ENCODE assay signal across 8 cellular contexts in genomic region chr6:131063028-131063763, GRCh38. TPM values are rescaled to one million over a fixed set of nuclear protein-coding genes. Genes with fewer than 3 reads are reported as not detected.
DNase-seq lines count a peak whose midpoint lies in the region; ATAC-seq and TF ChIP-seq lines count a peak whose summit lies in the region.

EPB41L2 (minus strand) TSS chr6:131063245; CDS start chr6:130956485, 106,760 bp downstream.

- POLR2A ChIA-PET in T-cell (lab: Charles Lee) = no interaction called here

- no peaks in the 10 kb centered on the region for H3K27me3 Mint-ChIP-seq in T-cell

- peak; percentile 67 for ATAC-seq in GM21619 (IDR thresholded peaks at IDR 0.05; ENCODE audit: unreplicated experiment)
- ATAC-seq in T-cell (replicated peaks in 1 of 4) = peak; percentile 80 to 89 (median 85)
- ATAC-seq in heart left ventricle = peak; percentile 71 to 98 (median 94)
- ATAC-seq in upper lobe of left lung (ENCODE audit: low FRiP score in 2 of 2) = peak; percentile 93 to 98

- H3K4me1 ChIP-seq in DOHH2 (ENCODE audit: control insufficient read depth, low read length) = peaks cover 31% of the 10 kb centered on the region
- H3K4me1 ChIP-seq in heart left ventricle = peaks cover 0 to 31% (median 11%) of the 10 kb centered on the region in 12 donors
- H3K4me1 ChIP-seq in upper lobe of left lung = peaks cover 5 to 22% (median 10%) of the 10 kb centered on the region in 4 donors

- in situ Hi-C loops in KBM-7 (cut with MboI; ENCODE audit: low pct_unique_long_range_greater_than_20kb, low sequenced_read_pairs) = no loop called here

- WGBS in adipose tissue, 3 donors = 0 to 1% (median 1%) methylated on average over 53 to 61 of the region's 61 CpGs
- 0 to 2% (median 1%) methylated on average over 13 to 61 of the region's 61 CpGs for WGBS in heart left ventricle, 4 donors
- 0 to 3% methylated on average over 7 to 9 of the region's 61 CpGs for WGBS in upper lobe of left lung, 2 donors

- peak; percentile 81 for DNase-seq in KBM-7
- peak; percentile 48 to 82 (median 72) for DNase-seq in T-cell
- DNase-seq in heart left ventricle = peak; percentile 89 to 93 (median 89)
- peak; percentile 95 for DNase-seq in posterior vena cava (ENCODE audit: low spot score)
- DNase-seq in upper lobe of left lung = peak; percentile 85 to 99

- H3K36me3 Mint-ChIP-seq in T-cell = no peaks in the 10 kb centered on the region

- H3K4me2 ChIP-seq in DOHH2 (ENCODE audit: low read length) = peak within 1 kb of the TSS; percentile 69

- no peaks in the 10 kb centered on the region for H3K9me3 Mint-ChIP-seq in T-cell

- peaks cover 48% of the 10 kb centered on the region for H3K79me2 ChIP-seq in DOHH2 (ENCODE audit: control insufficient read depth, low read length)

- H3K27me3 ChIP-seq in DOHH2 (ENCODE audit: control insufficient read depth, low read length) (no peaks in the 10 kb centered on the region), heart left ventricle (no peaks in the 10 kb centered on the region), upper lobe of left lung (no peaks in the 10 kb centered on the region)

- peaks cover 11% of the 10 kb centered on the region for H3F3A ChIP-seq in DOHH2 (ENCODE audit: control insufficient read depth, insufficient read depth)

- CTCF ChIA-PET in T-cell (lab: Charles Lee) = interaction anchor here (0.6 to 0.7 kb wide), 2 partner anchors 51 to 137 kb away, joined by 3 read pairs; no protein-coding TSS in a partner anchor

- H3K4me1 Mint-ChIP-seq in T-cell = peaks cover 21 to 28% (median 25%) of the 10 kb centered on the region in 3 donors

- H4K20me1 ChIP-seq in DOHH2 (ENCODE audit: control insufficient read depth, insufficient read depth, low read depth, low read length) = peaks cover 4% of the 10 kb centered on the region; the same call in 1 of the 2 replicates

- no peak for TF ChIP-seq EP300 in upper lobe of left lung (IDR thresholded peaks at IDR 0.05)

- no peaks in the 10 kb centered on the region for H3K9me3 ChIP-seq in DOHH2 (ENCODE audit: control insufficient read depth, insufficient read depth, low read length)
- no peaks in the 10 kb centered on the region for H3K9me3 ChIP-seq in heart left ventricle
- H3K9me3 ChIP-seq in upper lobe of left lung = no peaks in the 10 kb centered on the region

- H3K27ac Mint-ChIP-seq in T-cell = peak within 1 kb of the TSS in 1 of 2 donors; percentile 68

- TF ChIP-seq POLR2A in heart left ventricle (IDR thresholded peaks at IDR 0.05) = peak; percentile 14 to 94
- peak in 2 of 4 donors; percentile 67 to 83 for TF ChIP-seq POLR2A in upper lobe of left lung (IDR thresholded peaks at IDR 0.05)

- H3K9me2 ChIP-seq in DOHH2 (replicated peaks; ENCODE audit: control insufficient read depth, low read length) = no peaks in the 10 kb centered on the region

- H3K36me3 ChIP-seq in DOHH2 (ENCODE audit: control insufficient read depth, low read length) (no peaks in the 10 kb centered on the region; the same call in 1 of the 2 replicates), heart left ventricle (no peaks in the 10 kb centered on the region), upper lobe of left lung (no peaks in the 10 kb centered on the region)

- intact Hi-C loops in heart left ventricle (cut with DNase I) = loop anchor here in 6 of 10 donors (2.0 to 10.0 kb wide), 12 partner anchors 36 to 178 kb away; no protein-coding TSS in a partner anchor
- intact Hi-C loops in posterior vena cava (cut with DNase I) = no loop called here

- TF ChIP-seq CTCF in DOHH2 (IDR thresholded peaks at IDR 0.05; ENCODE audit: low read depth, low read length, poor library complexity, severe bottlenecking) (no peak), heart left ventricle (IDR thresholded peaks at IDR 0.05) (peak in 9 of 12 donors; percentile 13 to 50 (median 33)), upper lobe of left lung (IDR thresholded peaks at IDR 0.05) (peak; percentile 33 to 76 (median 46))

- peak within 1 kb of the TSS; percentile 82 to 84 (median 82) for H3K4me3 Mint-ChIP-seq in T-cell

- H3K4me3 ChIP-seq in DOHH2 (ENCODE audit: low read length) = peak within 1 kb of the TSS; percentile 94
- peak within 1 kb of the TSS; percentile 57 to 99 (median 90) for H3K4me3 ChIP-seq in heart left ventricle
- peak within 1 kb of the TSS; percentile 89 to 100 (median 96) for H3K4me3 ChIP-seq in upper lobe of left lung

- peak within 1 kb of the TSS; percentile 41 for H3K27ac ChIP-seq in DOHH2 (ENCODE audit: low read depth, low read length)
- H3K27ac ChIP-seq in adipose tissue (ENCODE audit: low read depth, low read length) = peak within 1 kb of the TSS; percentile 65
- peak within 1 kb of the TSS; percentile 37 to 94 (median 86) for H3K27ac ChIP-seq in heart left ventricle
- H3K27ac ChIP-seq in upper lobe of left lung = peak within 1 kb of the TSS; percentile 77 to 89 (median 86)

RNA-seq across cellular contexts. Expression of gene EPB41L2, which starts in this region (rescaled TPM):
- total RNA-seq in T-cell (10 to 100 TPM; 11.1 to 15.0 (median 13.6) TPM), heart left ventricle (100 to 1,000 TPM in 1 of 9 donors, 10 to 100 TPM in 8; 41.0 to 115 (median 53.7) TPM), posterior vena cava (100 to 1,000 TPM; 143 to 193 TPM), upper lobe of left lung (100 to 1,000 TPM in 3 of 6 donors, 10 to 100 TPM in 3; 68.7 to 201 (median 98.2) TPM)
- polyA plus RNA-seq in adipose tissue (100 to 1,000 TPM in 1 of 3 donors, 10 to 100 TPM in 2; 10.1 to 127 (median 75.7) TPM), heart left ventricle (10 to 100 TPM; 21.3 to 25.5 TPM)

Comparison
In these comparisons a context has a peak if more than half of its experiments do, and no peak if none do; other contexts are left out.
1. Peak in every context shown above with its lines: DNase-seq, ATAC-seq, H3K4me3 ChIP-seq and H3K27ac ChIP-seq.
2. intact Hi-C loops: an anchor here in heart left ventricle (2.0 to 10.0 kb wide); none called in posterior vena cava.